In the genomic region with DNA sequence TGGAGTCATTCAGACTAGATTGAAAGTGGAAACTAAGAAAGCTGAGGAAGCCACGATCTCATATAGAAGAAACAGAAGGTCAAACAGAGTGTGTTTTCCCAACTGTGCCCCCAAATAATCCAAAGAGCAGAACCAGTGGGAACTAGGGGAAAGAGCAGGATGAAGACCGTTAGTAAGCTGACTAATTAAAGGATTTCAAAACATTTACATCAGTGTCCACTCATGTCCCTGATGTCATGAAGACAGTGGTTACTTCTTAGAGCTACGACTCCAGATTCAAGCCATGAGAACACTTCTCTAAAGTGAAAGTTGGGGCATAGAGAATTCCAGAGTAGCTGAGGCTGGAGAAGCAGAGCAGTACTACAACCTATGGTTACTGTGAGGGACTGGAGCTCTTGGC, we compare ENCODE assay signal across 25 cellular contexts.
DNase-seq lines count a peak whose midpoint lies in the region; TF ChIP-seq lines count a peak whose summit lies in the region.
"Had no signal": no experiment of that assay in that cellular context is flagged by ENCODE, and none has a peak within 500 bp of the region (broad histone marks: within the 10 kb centered on the region; RNA-seq: fewer than 3 reads in every experiment).

No MANE protein-coding gene starts in this region.

- intact Hi-C loops in left ventricle myocardium inferior (cut with micrococcal nuclease), result no loop called here

- in situ Hi-C loops in astrocyte of the spinal cord (cut with HindIII; ENCODE audit: low sequenced_read_pairs), result no loop called here

- H3K27me3 ChIP-seq in left ventricle myocardium inferior (ENCODE audit: low read depth) (no peaks in the 10 kb centered on the region), right atrium auricular region (no peaks in the 10 kb centered on the region)
- H3K27me3 ChIP-seq: MG63 had no signal

- H3K9me3 ChIP-seq in left ventricle myocardium inferior (replicated peaks) (no peaks in the 10 kb centered on the region), right atrium auricular region (no peaks in the 10 kb centered on the region)
- H3K9me3 ChIP-seq: MG63 had no signal

- TF ChIP-seq CTCF in left ventricle myocardium inferior (IDR thresholded peaks at IDR 0.05; ENCODE audit: borderline replicate concordance) (no peak), right atrium auricular region (IDR thresholded peaks at IDR 0.05) (no peak), astrocyte of the spinal cord (IDR thresholded peaks at IDR 0.05; ENCODE audit: low read depth, low read length) (no peak), fibroblast of villous mesenchyme (IDR thresholded peaks at IDR 0.05; ENCODE audit: insufficient read depth, low read depth, low read length) (no peak)

- H3K27ac ChIP-seq in left ventricle myocardium inferior (replicated peaks), result peak overlapping the region; percentile 9
- no peak overlapping the region for H3K27ac ChIP-seq in right atrium auricular region
- H3K27ac ChIP-seq: 22Rv1, C4-2B, GM23248, SK-N-MC had no signal

- H3K36me3 ChIP-seq in left ventricle myocardium inferior (peaks cover 10% of the 10 kb centered on the region), right atrium auricular region (no peaks in the 10 kb centered on the region)
- H3K36me3 ChIP-seq: MG63 had no signal

- no peak overlapping the region for H3K4me3 ChIP-seq in left ventricle myocardium inferior
- H3K4me3 ChIP-seq in right atrium auricular region, result no peak overlapping the region
- no peak overlapping the region for H3K4me3 ChIP-seq in astrocyte of the spinal cord (ENCODE audit: low read depth, low read length)
- H3K4me3 ChIP-seq in fibroblast of villous mesenchyme (ENCODE audit: low read depth, low read length), result no peak overlapping the region
- H3K4me3 ChIP-seq: GM12878, GM23248, MG63, SK-N-MC had no signal

- no peak for DNase-seq in left ventricle myocardium inferior
- no peak for DNase-seq in right atrium auricular region (ENCODE audit: low spot score)
- peak; percentile 17 for DNase-seq in astrocyte of the spinal cord (ENCODE audit: low read depth, low spot score)
- DNase-seq in fibroblast of villous mesenchyme (ENCODE audit: low read depth), result peak; percentile 13
- no peak for DNase-seq in globus pallidus (ENCODE audit: low spot score)
- no peak for DNase-seq in NOMO-1 (lab: John Stamatoyannopoulos, UW; ENCODE audit: unreplicated experiment in 2 of 2)
- no peak for DNase-seq in T-helper 9 cell
- no peak for DNase-seq in NCI-H2171 treated with DMSO at 0.1 percent for 48 hours (lab: John Stamatoyannopoulos, UW)
- DNase-seq: ACHN, AML-193, DMS53, GM23248, H9, HFFc6, MG63, NCI-H1417, NCI-H1694 treated with DMSO at 0.1 percent for 48 hours, NCI-H446 treated with DMSO at 0.1 percent for 48 hours, NCI-H526 treated with DMSO at 0.1 percent for 48 hours, RPMI8226, SHP77 had no signal

- peaks cover 49% of the 10 kb centered on the region for H3K4me1 ChIP-seq in left ventricle myocardium inferior
- peaks cover 0 to 34% of the 10 kb centered on the region in 2 donors for H3K4me1 ChIP-seq in right atrium auricular region

Comparison
In these comparisons a context has a peak if more than half of its experiments do, and no peak if none do; other contexts are left out.
1. DNase-seq: peak in astrocyte of the spinal cord (single experiment) and fibroblast of villous mesenchyme (single experiment); none in left ventricle myocardium inferior (single experiment), right atrium auricular region (single experiment), globus pallidus (single experiment), NOMO-1 (0 of 2), T-helper 9 cell (single experiment) and NCI-H2171 treated with DMSO at 0.1 percent for 48 hours (single experiment).